In genomic region chr15:74226761-74227540, GRCh38 we compare ENCODE assay signal across 1 cellular context.
TF ChIP-seq lines count a peak whose summit lies in the region.

No MANE protein-coding gene starts in this region.

TF ChIP-seq in H1, 55 proteins besides CTCF, POLR2A, EP300 and RAD21:
- no peak for TF ChIP-seq SIX5 (IDR thresholded peaks at IDR 0.05; ENCODE audit: low read depth, low read length)
- no peak for TF ChIP-seq POU5F1 (IDR thresholded peaks at IDR 0.05; ENCODE audit: low read depth, low read length)
- TF ChIP-seq GTF2F1 (IDR thresholded peaks at IDR 0.05; ENCODE audit: borderline replicate concordance, low read depth, low read length) = no peak
- TF ChIP-seq SAP30 (IDR thresholded peaks at IDR 0.05; ENCODE audit: insufficient read depth, insufficient replicate concordance, low read length) = no peak
- no peak for TF ChIP-seq EZH2 (IDR thresholded peaks at IDR 0.05; ENCODE audit: low read depth, low read length, severe bottlenecking)
